Comparison of ENCODE assay signal across 1 cellular context in the genomic region with DNA sequence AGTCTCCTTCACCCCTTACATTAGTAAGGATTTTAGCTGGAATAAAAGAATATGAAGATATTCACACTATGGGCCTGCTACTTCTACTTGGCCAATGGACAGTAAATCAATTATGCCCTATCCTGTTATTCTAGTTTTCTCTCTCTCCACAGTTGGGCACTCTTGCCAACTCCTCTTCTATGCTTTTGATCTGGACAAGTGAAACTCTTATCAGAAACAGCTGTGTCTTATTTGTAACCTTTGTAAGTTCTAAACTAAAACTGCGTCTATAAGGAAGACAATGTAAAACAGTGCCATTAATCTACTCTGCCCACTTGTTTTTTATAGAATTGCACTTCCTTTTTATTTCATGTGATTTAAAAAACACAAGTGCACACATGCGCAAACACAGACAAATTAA.
TF ChIP-seq lines count a peak whose summit lies in the region.

No MANE protein-coding gene starts in this region.

TF ChIP-seq in GM23338, 12 proteins besides CTCF, POLR2A, EP300 and RAD21 (continued from another document):
- TF ChIP-seq, protein P1, sequence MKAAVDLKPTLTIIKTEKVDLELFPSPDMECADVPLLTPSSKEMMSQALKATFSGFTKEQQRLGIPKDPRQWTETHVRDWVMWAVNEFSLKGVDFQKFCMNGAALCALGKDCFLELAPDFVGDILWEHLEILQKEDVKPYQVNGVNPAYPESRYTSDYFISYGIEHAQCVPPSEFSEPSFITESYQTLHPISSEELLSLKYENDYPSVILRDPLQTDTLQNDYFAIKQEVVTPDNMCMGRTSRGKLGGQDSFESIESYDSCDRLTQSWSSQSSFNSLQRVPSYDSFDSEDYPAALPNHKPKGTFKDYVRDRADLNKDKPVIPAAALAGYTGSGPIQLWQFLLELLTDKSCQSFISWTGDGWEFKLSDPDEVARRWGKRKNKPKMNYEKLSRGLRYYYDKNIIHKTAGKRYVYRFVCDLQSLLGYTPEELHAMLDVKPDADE (IDR thresholded peaks at IDR 0.05) = no peak
- TF ChIP-seq, protein P2, sequence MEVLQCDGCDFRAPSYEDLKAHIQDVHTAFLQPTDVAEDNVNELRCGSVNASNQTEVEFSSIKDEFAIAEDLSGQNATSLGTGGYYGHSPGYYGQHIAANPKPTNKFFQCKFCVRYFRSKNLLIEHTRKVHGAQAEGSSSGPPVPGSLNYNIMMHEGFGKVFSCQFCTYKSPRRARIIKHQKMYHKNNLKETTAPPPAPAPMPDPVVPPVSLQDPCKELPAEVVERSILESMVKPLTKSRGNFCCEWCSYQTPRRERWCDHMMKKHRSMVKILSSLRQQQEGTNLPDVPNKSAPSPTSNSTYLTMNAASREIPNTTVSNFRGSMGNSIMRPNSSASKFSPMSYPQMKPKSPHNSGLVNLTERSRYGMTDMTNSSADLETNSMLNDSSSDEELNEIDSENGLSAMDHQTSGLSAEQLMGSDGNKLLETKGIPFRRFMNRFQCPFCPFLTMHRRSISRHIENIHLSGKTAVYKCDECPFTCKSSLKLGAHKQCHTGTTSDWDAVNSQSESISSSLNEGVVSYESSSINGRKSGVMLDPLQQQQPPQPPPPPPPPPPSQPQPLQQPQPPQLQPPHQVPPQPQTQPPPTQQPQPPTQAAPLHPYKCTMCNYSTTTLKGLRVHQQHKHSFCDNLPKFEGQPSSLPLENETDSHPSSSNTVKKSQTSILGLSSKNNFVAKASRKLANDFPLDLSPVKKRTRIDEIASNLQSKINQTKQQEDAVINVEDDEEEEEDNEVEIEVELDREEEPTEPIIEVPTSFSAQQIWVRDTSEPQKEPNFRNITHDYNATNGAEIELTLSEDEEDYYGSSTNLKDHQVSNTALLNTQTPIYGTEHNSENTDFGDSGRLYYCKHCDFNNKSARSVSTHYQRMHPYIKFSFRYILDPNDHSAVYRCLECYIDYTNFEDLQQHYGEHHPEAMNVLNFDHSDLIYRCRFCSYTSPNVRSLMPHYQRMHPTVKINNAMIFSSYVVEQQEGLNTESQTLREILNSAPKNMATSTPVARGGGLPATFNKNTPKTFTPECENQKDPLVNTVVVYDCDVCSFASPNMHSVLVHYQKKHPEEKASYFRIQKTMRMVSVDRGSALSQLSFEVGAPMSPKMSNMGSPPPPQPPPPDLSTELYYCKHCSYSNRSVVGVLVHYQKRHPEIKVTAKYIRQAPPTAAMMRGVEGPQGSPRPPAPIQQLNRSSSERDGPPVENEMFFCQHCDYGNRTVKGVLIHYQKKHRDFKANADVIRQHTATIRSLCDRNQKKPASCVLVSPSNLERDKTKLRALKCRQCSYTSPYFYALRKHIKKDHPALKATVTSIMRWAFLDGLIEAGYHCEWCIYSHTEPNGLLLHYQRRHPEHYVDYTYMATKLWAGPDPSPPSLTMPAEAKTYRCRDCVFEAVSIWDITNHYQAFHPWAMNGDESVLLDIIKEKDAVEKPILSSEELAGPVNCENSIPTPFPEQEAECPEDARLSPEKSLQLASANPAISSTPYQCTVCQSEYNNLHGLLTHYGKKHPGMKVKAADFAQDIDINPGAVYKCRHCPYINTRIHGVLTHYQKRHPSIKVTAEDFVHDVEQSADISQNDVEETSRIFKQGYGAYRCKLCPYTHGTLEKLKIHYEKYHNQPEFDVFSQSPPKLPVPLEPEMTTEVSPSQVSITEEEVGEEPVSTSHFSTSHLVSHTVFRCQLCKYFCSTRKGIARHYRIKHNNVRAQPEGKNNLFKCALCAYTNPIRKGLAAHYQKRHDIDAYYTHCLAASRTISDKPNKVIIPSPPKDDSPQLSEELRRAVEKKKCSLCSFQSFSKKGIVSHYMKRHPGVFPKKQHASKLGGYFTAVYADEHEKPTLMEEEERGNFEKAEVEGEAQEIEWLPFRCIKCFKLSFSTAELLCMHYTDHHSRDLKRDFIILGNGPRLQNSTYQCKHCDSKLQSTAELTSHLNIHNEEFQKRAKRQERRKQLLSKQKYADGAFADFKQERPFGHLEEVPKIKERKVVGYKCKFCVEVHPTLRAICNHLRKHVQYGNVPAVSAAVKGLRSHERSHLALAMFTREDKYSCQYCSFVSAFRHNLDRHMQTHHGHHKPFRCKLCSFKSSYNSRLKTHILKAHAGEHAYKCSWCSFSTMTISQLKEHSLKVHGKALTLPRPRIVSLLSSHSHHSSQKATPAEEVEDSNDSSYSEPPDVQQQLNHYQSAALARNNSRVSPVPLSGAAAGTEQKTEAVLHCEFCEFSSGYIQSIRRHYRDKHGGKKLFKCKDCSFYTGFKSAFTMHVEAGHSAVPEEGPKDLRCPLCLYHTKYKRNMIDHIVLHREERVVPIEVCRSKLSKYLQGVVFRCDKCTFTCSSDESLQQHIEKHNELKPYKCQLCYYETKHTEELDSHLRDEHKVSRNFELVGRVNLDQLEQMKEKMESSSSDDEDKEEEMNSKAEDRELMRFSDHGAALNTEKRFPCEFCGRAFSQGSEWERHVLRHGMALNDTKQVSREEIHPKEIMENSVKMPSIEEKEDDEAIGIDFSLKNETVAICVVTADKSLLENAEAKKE (CRISPR knock-in tag; IDR thresholded peaks at IDR 0.05) = no peak
- TF ChIP-seq ZNF331 (CRISPR knock-in tag; IDR thresholded peaks at IDR 0.05; ENCODE audit: low read depth) = no peak
- TF ChIP-seq ZNF114 (CRISPR knock-in tag; IDR thresholded peaks at IDR 0.05) = no peak
- no peak for TF ChIP-seq CREB1 (CRISPR knock-in tag; IDR thresholded peaks at IDR 0.05; ENCODE audit: low read depth)
- no peak for TF ChIP-seq EZH2phosphoT487 (IDR thresholded peaks at IDR 0.05; ENCODE audit: unreplicated experiment)
- no peak for TF ChIP-seq STAT1 (IDR thresholded peaks at IDR 0.05; ENCODE audit: unreplicated experiment)
